8 cellular contexts compared by ENCODE assay signal in the genomic region with DNA sequence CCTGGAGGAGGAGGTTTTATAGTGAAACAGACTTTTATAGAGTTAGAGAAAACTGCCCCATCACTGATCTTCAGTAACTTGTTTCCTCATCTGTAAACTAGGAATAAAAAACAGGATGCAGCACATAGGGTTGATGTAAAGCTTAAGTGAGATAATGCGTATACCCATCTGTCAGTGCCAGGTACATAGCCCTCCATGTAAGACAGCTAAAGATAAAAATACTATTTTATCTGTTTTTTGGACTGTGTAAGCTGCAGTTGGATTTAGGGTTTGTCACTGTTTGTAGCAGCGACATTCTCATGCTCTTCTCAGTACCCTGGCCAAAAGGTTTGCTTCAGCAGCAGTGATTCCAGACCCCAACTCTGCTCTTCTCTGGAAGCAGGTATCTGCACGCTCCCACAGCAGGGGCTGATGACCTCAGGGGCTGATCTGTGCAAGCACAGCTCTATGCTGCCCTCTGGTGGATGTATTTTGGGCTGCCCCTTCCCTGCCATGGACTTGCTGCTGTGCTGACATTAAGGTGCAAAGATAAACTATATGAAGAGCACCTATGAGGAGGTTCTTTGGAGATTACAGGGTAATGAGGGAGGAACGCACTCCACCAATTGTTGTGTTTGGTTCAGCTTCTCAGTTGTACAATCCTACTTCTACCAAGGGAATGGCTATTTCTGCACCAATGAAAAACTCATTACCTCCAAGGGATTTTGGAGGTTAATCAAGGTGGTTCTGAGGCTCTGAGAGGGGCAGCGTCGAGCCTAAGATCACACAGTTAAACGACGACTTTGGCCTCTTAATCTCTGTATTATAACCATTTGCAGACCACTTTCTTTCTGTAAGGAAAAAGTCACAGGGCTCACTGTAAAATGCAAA. TPM values are rescaled to one million over a fixed set of nuclear protein-coding genes. Genes with fewer than 3 reads are reported as not detected.
DNase-seq lines count a peak whose midpoint lies in the region; ATAC-seq and TF ChIP-seq lines count a peak whose summit lies in the region.

No MANE protein-coding gene starts in this region.

- H3K27ac ChIP-seq in colonic mucosa (no peak overlapping the region), liver (ENCODE audit: low read depth in 1 of 2, low read length in 2 of 2) (no peak overlapping the region)

- H3K4me1 ChIP-seq in colonic mucosa, result no peaks in the 10 kb centered on the region
- peaks cover 0 to 5% (median under 1%) of the 10 kb centered on the region in 4 donors for H3K4me1 ChIP-seq in liver (ENCODE audit: control insufficient read depth in 4 of 4, insufficient read depth in 4 of 4, low read length in 3 of 4)

- H3K9me3 ChIP-seq in colonic mucosa, result no peaks in the 10 kb centered on the region
- no peaks in the 10 kb centered on the region for H3K9me3 ChIP-seq in liver (ENCODE audit: control insufficient read depth in 4 of 4, low read length in 3 of 4)

- H3K9ac ChIP-seq in colonic mucosa (ENCODE audit: low read depth in 2 of 2, low read length in 2 of 2) (no peak overlapping the region), liver (ENCODE audit: low read depth in 1 of 2, low read length in 2 of 2) (no peak overlapping the region)

- TF ChIP-seq CTCF in colonic mucosa (IDR thresholded peaks at IDR 0.05) (peak; percentile 96), liver (IDR thresholded peaks at IDR 0.05; ENCODE audit: low read depth, low read length, missing input control) (peak; percentile 95)

- H3K36me3 ChIP-seq in colonic mucosa, result no peaks in the 10 kb centered on the region
- no peaks in the 10 kb centered on the region for H3K36me3 ChIP-seq in liver (ENCODE audit: control insufficient read depth in 4 of 4, insufficient read depth in 3 of 4, low read depth in 1 of 4, low read length in 3 of 4)

- H3K4me3 ChIP-seq in colonic mucosa (no peak overlapping the region), liver (ENCODE audit: low read depth in 1 of 3, low read length in 3 of 3) (no peak overlapping the region)

- DNase-seq in Ammon's horn (ENCODE audit: low spot score) (peak; percentile 87), NCI-H446 treated with DMSO at 0.1 percent for 48 hours (lab: John Stamatoyannopoulos, UW) (peak; percentile 33), colonic mucosa (peak; percentile 83)
- DNase-seq in activated CD4-positive, alpha-beta T cell treated with anti-CD3 and anti-CD28 coated beads for 4 hours, result peak; percentile 80 to 91
- peak; percentile 78 to 82 (median 79) for DNase-seq in stimulated activated CD4-positive, alpha-beta T cell treated with anti-CD3 and anti-CD28 coated beads, TNF-alpha, amount 100 ng/mL, for 24 hours (ENCODE audit: low read depth in 3 of 3)

- peak; percentile 70 for ATAC-seq in GM18907 (IDR thresholded peaks at IDR 0.05; ENCODE audit: unreplicated experiment)
- peak; percentile 68 for ATAC-seq in HG03175 (IDR thresholded peaks at IDR 0.05; ENCODE audit: unreplicated experiment)

- H3K27me3 ChIP-seq in colonic mucosa, result no peaks in the 10 kb centered on the region
- no peaks in the 10 kb centered on the region for H3K27me3 ChIP-seq in liver (ENCODE audit: control insufficient read depth in 4 of 4, insufficient read depth in 4 of 4, low read length in 3 of 4)

- intact Hi-C loops in colonic mucosa (cut with DNase I), result loop anchor here (5.0 to 10.0 kb wide), 4 partner anchors 180 to 903 kb away; a partner anchor contains a TSS

- peak; percentile 100 for TF ChIP-seq RAD21 in liver (IDR thresholded peaks at IDR 0.05)

- WGBS in liver, result 21% methylated on average over 8 of the region's 8 CpGs

TF ChIP-seq in liver, 16 proteins besides CTCF, POLR2A, EP300 and RAD21:
- TF ChIP-seq RXRA (IDR thresholded peaks at IDR 0.05), result peak; percentile 85 to 89
- TF ChIP-seq HNF4A (conservative IDR thresholded peaks at IDR 0.05), result peak in 1 of 2 donors; percentile 16
- no peak for TF ChIP-seq TAF1 (conservative IDR thresholded peaks at IDR 0.05)
TF ChIP-seq in liver: peak in this region for 2.

RNA-seq across cellular contexts. Expression of a gene that starts 13.1 kb away (rescaled TPM):
- total RNA-seq in colonic mucosa, result not detected
- not detected for total RNA-seq in liver
- not detected for polyA plus RNA-seq in liver

Comparison
In these comparisons a context has a peak if more than half of its experiments do, and no peak if none do; other contexts are left out.
1. DNase-seq: peak in every context shown above with its lines; median percentile 87 in Ammon's horn; 86 in activated CD4-positive, alpha-beta T cell treated with anti-CD3 and anti-CD28 coated beads for 4 hours; 83 in colonic mucosa; 79 in stimulated activated CD4-positive, alpha-beta T cell treated with anti-CD3 and anti-CD28 coated beads, TNF-alpha, amount 100 ng/mL, for 24 hours; 33 in NCI-H446 treated with DMSO at 0.1 percent for 48 hours.